ENCODE assay signal across 9 cellular contexts in the genomic region with DNA sequence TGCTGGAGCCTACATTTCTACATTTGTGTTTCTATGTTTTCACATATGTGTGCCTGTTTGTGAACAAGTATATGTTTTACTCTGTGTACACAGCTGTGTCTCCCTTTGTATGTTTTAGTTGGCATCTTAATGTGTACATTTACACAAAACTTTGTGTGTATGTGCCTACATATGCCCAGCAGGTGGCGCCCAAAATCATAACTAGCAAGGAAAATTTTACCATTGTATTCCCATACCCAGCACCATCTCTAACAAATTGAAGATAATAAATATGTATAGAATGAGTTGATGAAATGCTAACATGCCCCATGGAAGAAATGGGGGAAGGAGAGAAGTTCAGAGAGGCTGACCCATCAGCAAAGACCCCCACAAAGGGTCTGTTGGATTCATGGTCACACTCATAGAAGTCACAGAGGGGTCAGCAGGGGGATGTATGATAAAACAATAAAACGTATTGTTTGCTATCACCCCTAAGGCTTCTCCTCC. TPM values are rescaled to one million over a fixed set of nuclear protein-coding genes. Genes with fewer than 3 reads are reported as not detected.
DNase-seq lines count a peak whose midpoint lies in the region; ATAC-seq and TF ChIP-seq lines count a peak whose summit lies in the region.
"Had no signal": no experiment of that assay in that cellular context is flagged by ENCODE, and none has a peak within 500 bp of the region (broad histone marks: within the 10 kb centered on the region; RNA-seq: fewer than 3 reads in every experiment).

No MANE protein-coding gene starts in this region.

- no peaks in the 10 kb centered on the region for H3K36me3 ChIP-seq in colonic mucosa

- H3K9ac ChIP-seq in colonic mucosa (ENCODE audit: low read depth in 2 of 2, low read length in 2 of 2) = no peak overlapping the region

- TF ChIP-seq CTCF in CD14-positive monocyte (IDR thresholded peaks at IDR 0.05) = peak; percentile 86
- TF ChIP-seq CTCF in colonic mucosa (IDR thresholded peaks at IDR 0.05) = peak; percentile 79

- peak overlapping the region in 1 of 7 donors; percentile 95 for H3K27ac Mint-ChIP-seq in CD14-positive monocyte
- H3K27ac Mint-ChIP-seq: stimulated activated naive CD8-positive, alpha-beta T cell treated with anti-CD3 and anti-CD28 coated beads, Interleukin-15, Interleukin-2, amounts not matched to agents 100 ng/mL and 50 ng/mL, for 24 hours had no signal

- H3K9me3 ChIP-seq in colonic mucosa = no peaks in the 10 kb centered on the region

- no peak for ATAC-seq in HG03432 (IDR thresholded peaks at IDR 0.05; ENCODE audit: unreplicated experiment)

- CTCF ChIA-PET in HEK293T (lab: Yijun Ruan, JAX) = interaction anchor here (0.6 to 2.1 kb wide), 11 partner anchors 10 to 145 kb away, joined by 3 to 13 read pairs (median 4); no protein-coding TSS in a partner anchor

- no peak overlapping the region for H3K4me3 ChIP-seq in colonic mucosa

- peaks cover 7 to 8% of the 10 kb centered on the region in 2 donors for H3K36me3 Mint-ChIP-seq in CD14-positive monocyte

- no peaks in the 10 kb centered on the region for H3K27me3 ChIP-seq in colonic mucosa

- POLR2A ChIA-PET in HEK293T (lab: Yijun Ruan, JAX) = interaction anchor here (0.8 to 1.0 kb wide), 3 partner anchors 8 to 73 kb away, joined by 3 to 4 read pairs (median 3); partner anchors contain the start of gene EML4

- H3K9me3 Mint-ChIP-seq in CD14-positive monocyte = peaks cover 4 to 8% (median 6%) of the 10 kb centered on the region in 7 donors

- intact Hi-C loops in CD14-positive monocyte (cut with micrococcal nuclease) = loop anchor here (1.0 to 10.0 kb wide), 5 partner anchors 9 to 101 kb away; partner anchors contain the start of gene EML4 (in 2 of the 2)
- intact Hi-C loops in colonic mucosa (cut with DNase I) = loop anchor here (2.0 to 10.0 kb wide), 4 partner anchors 101 to 269 kb away; partner anchors contain the start of gene COX7A2L

- peaks cover 1 to 5% (median 4%) of the 10 kb centered on the region in 3 donors for H3K27me3 Mint-ChIP-seq in CD14-positive monocyte (ENCODE audit: low read depth in 3 of 3)

- peaks cover 64% of the 10 kb centered on the region for H3K4me1 Mint-ChIP-seq in CD14-positive monocyte

- peaks cover 12% of the 10 kb centered on the region for H3K4me1 ChIP-seq in colonic mucosa

- no peak overlapping the region for H3K4me3 Mint-ChIP-seq in CD14-positive monocyte
- H3K4me3 Mint-ChIP-seq: stimulated activated naive CD8-positive, alpha-beta T cell treated with anti-CD3 and anti-CD28 coated beads, Interleukin-15, Interleukin-2, amounts not matched to agents 100 ng/mL and 50 ng/mL, for 24 hours had no signal

- H3K27ac ChIP-seq in colonic mucosa = no peak overlapping the region

- peak; percentile 63 for DNase-seq in CD14-positive monocyte (ENCODE audit: low spot score)
- peak; percentile 49 for DNase-seq in HEK293T (ENCODE audit: extremely low spot score)
- peak; percentile 25 for DNase-seq in NCI-H510A (lab: John Stamatoyannopoulos, UW)
- DNase-seq in activated CD4-positive, alpha-beta T cell treated with anti-CD3 and anti-CD28 coated beads for 48 hours = peak; percentile 82
- peak; percentile 87 for DNase-seq in colonic mucosa
- peak; percentile 78 to 88 for DNase-seq in lung microvascular endothelial cell (ENCODE audit: low read depth in 2 of 2)
- peak; percentile 17 to 48 for DNase-seq in stimulated activated CD8-positive, alpha-beta memory T cell treated with anti-CD3 and anti-CD28 coated beads, Interleukin-15, amount 100 ng/mL, for 4 hours (ENCODE audit: low read depth in 2 of 2)

TF ChIP-seq in HEK293T, 16 proteins besides CTCF, POLR2A, EP300 and RAD21:
- TF ChIP-seq PKNOX1 (IDR thresholded peaks at IDR 0.05) (no peak), ELF4 (IDR thresholded peaks at IDR 0.05) (no peak), SUZ12 (IDR thresholded peaks at IDR 0.05) (no peak), NFRKB (IDR thresholded peaks at IDR 0.05) (no peak), LEF1 (IDR thresholded peaks at IDR 0.05; ENCODE audit: borderline replicate concordance) (no peak), HDGF (IDR thresholded peaks at IDR 0.05; ENCODE audit: borderline replicate concordance) (no peak), L3MBTL2 (conservative IDR thresholded peaks at IDR 0.05) (no peak), TARDBP (IDR thresholded peaks at IDR 0.05) (no peak), ZNF384 (IDR thresholded peaks at IDR 0.05) (no peak), BHLHE40 (IDR thresholded peaks at IDR 0.05; ENCODE audit: borderline replicate concordance) (no peak), ARNT (IDR thresholded peaks at IDR 0.05) (no peak), SP1 (IDR thresholded peaks at IDR 0.05) (no peak), FOXA1 (IDR thresholded peaks at IDR 0.05) (no peak), CTBP1 (IDR thresholded peaks at IDR 0.05; ENCODE audit: borderline replicate concordance) (no peak), FOXM1 (IDR thresholded peaks at IDR 0.05; ENCODE audit: borderline replicate concordance) (no peak), FOXK2 (IDR thresholded peaks at IDR 0.05) (no peak)

RNA-seq across cellular contexts. Expression of gene PKDCC, which starts 48.1 kb away (rescaled TPM):
- not detected for polyA plus RNA-seq in CD14-positive monocyte
- 100 to 1,000 TPM in 1 of 2 donors, 10 to 100 TPM in 1; 61.3 to 125 TPM for total RNA-seq in colonic mucosa
- 1.5 and 4.2 TPM in 2 replicates for total RNA-seq in lung microvascular endothelial cell

Comparison
In these comparisons a context has a peak if more than half of its experiments do, and no peak if none do; other contexts are left out.
1. DNase-seq: peak in every context shown above with its lines; median percentile 87 in colonic mucosa; 83 in lung microvascular endothelial cell; 82 in activated CD4-positive, alpha-beta T cell treated with anti-CD3 and anti-CD28 coated beads for 48 hours; 63 in CD14-positive monocyte; 49 in HEK293T; 32 in stimulated activated CD8-positive, alpha-beta memory T cell treated with anti-CD3 and anti-CD28 coated beads, Interleukin-15, amount 100 ng/mL, for 4 hours; 25 in NCI-H510A.
2. RNA of gene PKDCC, which starts 48.1 kb away (total RNA-seq): 61.3 to 125 TPM in colonic mucosa; 1.5 to 4.2 TPM in lung microvascular endothelial cell; every median in the first group is over 10 times any median in the second.